Comparison of ENCODE assay signal across 26 cellular contexts in genomic region chr4:75950416-75950815, GRCh38. TPM values are rescaled to one million over a fixed set of nuclear protein-coding genes. Genes with fewer than 3 reads are reported as not detected.
"Had no signal": no experiment of that assay in that cellular context is flagged by ENCODE, and none has a peak within 500 bp of the region (broad histone marks: within the 10 kb centered on the region; RNA-seq: fewer than 3 reads in every experiment).

No MANE protein-coding gene starts in this region.

- DNase-seq: activated CD4-positive, alpha-beta memory T cell treated with anti-CD3 and anti-CD28 coated beads, Interleukin-2, amount 10 ng/mL, durations not matched to agents 7 days and 5 days; activated CD4-positive, alpha-beta T cell treated with anti-CD3 and anti-CD28 coated beads for 36 hours; activated CD8-positive, alpha-beta memory T cell treated with anti-CD3 and anti-CD28 coated beads, Interleukin-2, amount 10 ng/mL, durations not matched to agents 7 days and 5 days; activated naive CD4-positive, alpha-beta T cell treated with Interleukin-2 at 50 U/mL for 16 hours; aorta; brain microvascular endothelial cell; central memory CD4-positive, alpha-beta T cell; colonic mucosa; effector CD4-positive, alpha-beta T cell; glutamatergic neuron; hypothalamus; kidney; left lung; occipital lobe; posterior cingulate gyrus; stimulated activated naive CD8-positive, alpha-beta T cell treated with anti-CD3 and anti-CD28 coated beads, Interleukin-15, amount 100 ng/mL, for 72 hours; trophoblast cell had no signal

- H3K27me3 ChIP-seq: brain microvascular endothelial cell, colonic mucosa, left lung, right atrium auricular region, suprapubic skin, vagina had no signal

- H3K4me1 ChIP-seq: colonic mucosa, left lung, right atrium auricular region, suprapubic skin, vagina had no signal

- H3K4me3 ChIP-seq: colonic mucosa, left lung, right atrium auricular region, suprapubic skin, vagina had no signal

- H3K27ac ChIP-seq: brain microvascular endothelial cell, colonic mucosa, left lung, right atrium auricular region, suprapubic skin, vagina had no signal

- H3K9me3 ChIP-seq: colonic mucosa, left lung, right atrium auricular region, suprapubic skin, vagina had no signal

- ATAC-seq: activated CD4-positive, alpha-beta T cell treated with anti-CD3 and anti-CD28 coated beads for 36 hours; activated CD8-positive, alpha-beta memory T cell treated with anti-CD3 and anti-CD28 coated beads, Interleukin-2, amount 10 ng/mL, durations not matched to agents 7 days and 5 days; esophagus mucosa; left lung; stimulated activated naive CD8-positive, alpha-beta T cell treated with anti-CD3 and anti-CD28 coated beads, Interleukin-15, amount 100 ng/mL, for 72 hours; WTC11 had no signal

RNA-seq across cellular contexts. Expression of gene PPEF2, which starts 48.2 kb away (rescaled TPM):
- total RNA-seq: activated T-helper 2 cell treated with anti-CD3 and anti-CD28 coated beads, Interferon-gamma antibody, Interleukin-2, Interleukin-4, amounts not matched to agents 10 μg/mL and 5 μg/mL and 100 μg/mL, durations not matched to agents 14 hours and 24 hours and 36 hours; colonic mucosa; esophagus mucosa; kidney; left lung; myocyte; occipital lobe; right atrium auricular region; suprapubic skin; vagina; WTC11 had no signal

RNA-seq across cellular contexts. Expression of gene CXCL9, which starts 56.9 kb away (rescaled TPM):
- total RNA-seq: activated CD4-positive, alpha-beta memory T cell treated with anti-CD3 and anti-CD28 coated beads, Interleukin-2, amount 10 ng/mL, durations not matched to agents 7 days and 5 days; esophagus mucosa; lung microvascular endothelial cell; myocyte; occipital lobe had no signal
- polyA plus RNA-seq: neural cell had no signal
